In the genomic region with DNA sequence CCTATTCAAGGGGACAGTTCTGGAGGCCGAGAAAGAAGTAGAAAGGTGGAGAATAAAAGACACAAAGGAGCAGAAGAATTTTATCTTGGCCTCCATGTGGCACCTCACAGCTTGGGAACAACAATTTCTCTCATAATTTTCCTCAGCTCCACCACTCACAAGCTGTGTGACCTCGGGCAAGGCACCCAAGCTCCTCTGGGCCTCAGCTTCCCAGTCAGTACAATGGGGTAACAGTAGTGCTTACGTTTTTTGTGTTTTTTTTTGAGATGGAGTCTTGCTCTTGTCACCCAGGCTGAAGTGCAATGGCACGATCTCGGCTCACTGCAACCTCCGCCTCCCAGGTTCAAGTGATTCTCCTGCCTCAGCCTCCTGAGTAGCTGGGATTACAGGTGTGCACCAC, we compare ENCODE assay signal across 1 cellular context.
TF ChIP-seq lines count a peak whose summit lies in the region.

No MANE protein-coding gene starts in this region.

TF ChIP-seq in K562, 482 proteins besides CTCF, POLR2A, EP300 and RAD21:
- TF ChIP-seq BCOR (IDR thresholded peaks at IDR 0.05) (peak; percentile 90), RBM25 (IDR thresholded peaks at IDR 0.05; ENCODE audit: low read depth, low read length, severe bottlenecking) (peak; percentile 73)
TF ChIP-seq in K562: peak in this region for 2; not testable (repeated sequence) for 480.
